9 cellular contexts compared by ENCODE assay signal in the genomic region with DNA sequence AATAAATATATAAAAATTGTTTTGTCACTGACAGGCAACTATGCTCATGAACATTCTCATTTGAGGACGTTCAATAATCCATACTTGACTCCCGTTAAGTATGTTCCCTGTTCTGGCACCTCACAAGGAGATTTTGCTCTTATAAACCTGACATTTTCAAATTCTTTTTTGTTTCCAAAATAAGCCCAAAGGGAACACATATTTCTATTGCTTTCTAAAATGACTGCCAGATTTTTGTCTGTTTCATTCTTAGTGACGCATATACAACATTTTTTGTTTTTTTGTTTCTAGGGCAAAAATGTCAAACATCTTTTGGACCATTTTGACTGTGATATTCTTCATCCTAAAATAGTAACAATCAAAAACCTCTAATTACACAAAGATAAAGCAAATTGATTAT. TPM values are rescaled to one million over a fixed set of nuclear protein-coding genes. Genes with fewer than 3 reads are reported as not detected.
"Had no signal": no experiment of that assay in that cellular context is flagged by ENCODE, and none has a peak within 500 bp of the region (broad histone marks: within the 10 kb centered on the region; RNA-seq: fewer than 3 reads in every experiment).

No MANE protein-coding gene starts in this region.

- ATAC-seq: GM23338, K562 had no signal

- H3K4me3 ChIP-seq: GM23338, K562 had no signal

- DNase-seq: H9, HCEC 1CT, IMR-90 had no signal

- FAIRE-seq: H1, H54, HTR-8/SVneo, K562 had no signal

- H3K4me2 ChIP-seq: GM23338 had no signal

- H2AFZ ChIP-seq: GM23338 had no signal

RNA-seq across cellular contexts. Expression of a gene that starts 50.5 kb away (rescaled TPM):
- total RNA-seq: GM23338, H1, HT-29, IMR-90 had no signal
- polyA plus RNA-seq: GM23338, IMR-90 had no signal
